In genomic region chr15:59436774-59437472, GRCh38 we compare ENCODE assay signal across 8 cellular contexts.
DNase-seq lines count a peak whose midpoint lies in the region; ATAC-seq lines count a peak whose summit lies in the region.

No MANE protein-coding gene starts in this region.

- H3K9me3 ChIP-seq in HUES6 (ENCODE audit: control insufficient read depth, insufficient read depth, low read depth, low read length), result no peaks in the 10 kb centered on the region

- no peak overlapping the region for H3K27ac ChIP-seq in ACC112 (ENCODE audit: low read depth, low read length)
- H3K27ac ChIP-seq in HUES6 (ENCODE audit: low read depth, low read length), result no peak overlapping the region

- H2AFZ ChIP-seq in ACC112 (ENCODE audit: low read length, unreplicated experiment), result no peak overlapping the region

- H3K36me3 ChIP-seq in ACC112 (ENCODE audit: insufficient read depth, low read length) (no peaks in the 10 kb centered on the region), HUES6 (ENCODE audit: control insufficient read depth, insufficient read depth, low read length) (no peaks in the 10 kb centered on the region)

- ATAC-seq in HG03469 (IDR thresholded peaks at IDR 0.05; ENCODE audit: unreplicated experiment), result no peak

- H3K4me1 ChIP-seq in ACC112 (ENCODE audit: control insufficient read depth, insufficient read depth, low read length, unreplicated experiment) (peaks cover 7% of the 10 kb centered on the region), HUES6 (ENCODE audit: control insufficient read depth, insufficient read depth, low read length) (peaks cover 9% of the 10 kb centered on the region)

- DNase-seq in astrocyte of the hippocampus (ENCODE audit: low read depth, low spot score) (peak; percentile 20), medulla oblongata (ENCODE audit: extremely low spot score) (peak; percentile 30), NCI-H524 treated with DMSO at 0.1 percent for 48 hours (lab: John Stamatoyannopoulos, UW) (no peak), SIG-M5 (lab: John Stamatoyannopoulos, UW) (no peak)
- no peak for DNase-seq in effector CD4-positive, alpha-beta T cell

- H3K9ac ChIP-seq in HUES6 (ENCODE audit: low read length), result no peak overlapping the region

- H3K27me3 ChIP-seq in ACC112 (ENCODE audit: insufficient read depth, low read length) (peaks cover 74% of the 10 kb centered on the region), HUES6 (ENCODE audit: control insufficient read depth, insufficient read depth, low read length) (peaks cover 79% of the 10 kb centered on the region)

- no peaks in the 10 kb centered on the region for H3K79me2 ChIP-seq in ACC112 (ENCODE audit: control insufficient read depth, insufficient read depth, low read length, unreplicated experiment)

- H3K4me3 ChIP-seq in ACC112 (ENCODE audit: low read depth, low read length), result peak overlapping the region; percentile 72
- peak overlapping the region; percentile 71 for H3K4me3 ChIP-seq in HUES6 (ENCODE audit: low read depth, low read length)

Comparison
In these comparisons a context has a peak if more than half of its experiments do, and no peak if none do; other contexts are left out.
1. DNase-seq: peak in astrocyte of the hippocampus (single experiment) and medulla oblongata (single experiment); none in NCI-H524 treated with DMSO at 0.1 percent for 48 hours (single experiment), effector CD4-positive, alpha-beta T cell (single experiment) and SIG-M5 (single experiment).